8 cellular contexts compared by ENCODE assay signal in the genomic region with DNA sequence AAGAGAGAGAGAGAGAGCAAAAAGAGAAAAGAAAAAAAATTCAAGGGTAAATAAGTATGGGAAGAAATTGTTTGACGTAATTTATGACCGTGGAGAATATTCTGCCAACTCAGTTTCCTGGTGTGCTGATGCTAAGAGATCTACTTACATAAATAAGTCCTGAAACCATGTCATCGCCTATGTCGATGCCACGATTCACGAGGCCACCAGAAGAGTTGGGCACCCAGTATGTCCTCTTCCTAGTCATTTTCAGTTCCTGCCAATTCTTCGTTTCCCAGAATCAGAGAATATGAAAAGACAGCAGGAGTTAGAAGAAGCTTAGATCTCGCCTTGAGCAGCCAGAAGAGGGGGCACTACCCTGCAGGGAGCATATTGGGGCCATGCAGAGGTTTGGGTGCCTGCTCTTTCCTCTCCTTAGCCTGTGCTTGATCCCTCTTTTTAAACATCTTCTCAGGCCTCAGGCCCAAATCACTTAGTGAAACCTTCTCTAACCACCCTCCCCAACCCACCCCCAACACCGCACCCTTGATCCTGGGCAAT. TPM values are rescaled to one million over a fixed set of nuclear protein-coding genes. Genes with fewer than 3 reads are reported as not detected.
DNase-seq lines count a peak whose midpoint lies in the region; ATAC-seq and TF ChIP-seq lines count a peak whose summit lies in the region.

No MANE protein-coding gene starts in this region.

- H3K36me3 Mint-ChIP-seq in activated T-helper 1 cell treated with anti-CD3 and anti-CD28 coated beads, Interleukin-12 subunit alpha, Interleukin-12 subunit beta, Interleukin-2, Interleukin-4 antibody, amounts not matched to agents 30 ng/mL and 10 ng/mL and 1 ng/mL, durations not matched to agents 14 hours and 24 hours and 36 hours (ENCODE audit: low read depth): no peaks in the 10 kb centered on the region

- no peak overlapping the region for H3K4me2 ChIP-seq in DND-41 (ENCODE audit: insufficient read depth, low read length)

- no peak overlapping the region for H3K9ac ChIP-seq in DND-41 (ENCODE audit: low read depth, low read length)

- H3K9me3 Mint-ChIP-seq in activated T-helper 1 cell treated with anti-CD3 and anti-CD28 coated beads, Interleukin-12 subunit alpha, Interleukin-12 subunit beta, Interleukin-2, Interleukin-4 antibody, amounts not matched to agents 30 ng/mL and 10 ng/mL and 1 ng/mL, durations not matched to agents 14 hours and 24 hours and 36 hours: no peaks in the 10 kb centered on the region

- no peaks in the 10 kb centered on the region for H3K4me1 ChIP-seq in DND-41 (ENCODE audit: insufficient read depth, low read length)
- no peaks in the 10 kb centered on the region for H3K4me1 ChIP-seq in tibial artery

- H2AFZ ChIP-seq in DND-41 (ENCODE audit: low read depth, low read length): no peak overlapping the region

- H3K9me3 ChIP-seq in DND-41 (ENCODE audit: insufficient read depth, low read length, severe bottlenecking) (no peaks in the 10 kb centered on the region), tibial artery (no peaks in the 10 kb centered on the region)

- intact Hi-C loops in activated T-helper 1 cell treated with anti-CD3 and anti-CD28 coated beads, Interleukin-12 subunit alpha, Interleukin-12 subunit beta, Interleukin-2, Interleukin-4 antibody, amounts not matched to agents 30 ng/mL and 10 ng/mL and 1 ng/mL, durations not matched to agents 14 hours and 24 hours and 36 hours (cut with micrococcal nuclease): loop anchor here (1.0 to 5.0 kb wide), 7 partner anchors 13 to 1419 kb away; a partner anchor contains a TSS
- intact Hi-C loops in tibial artery (cut with DNase I; ENCODE audit: low total_unique reads): loop anchor here (10.0 kb wide), 1 partner anchor 393 kb away; no protein-coding TSS in a partner anchor

- peak overlapping the region; percentile 7 for H3K27ac Mint-ChIP-seq in activated T-helper 1 cell treated with anti-CD3 and anti-CD28 coated beads, Interleukin-12 subunit alpha, Interleukin-12 subunit beta, Interleukin-2, Interleukin-4 antibody, amounts not matched to agents 30 ng/mL and 10 ng/mL and 1 ng/mL, durations not matched to agents 14 hours and 24 hours and 36 hours

- peak; percentile 56 for TF ChIP-seq CTCF in DND-41 (IDR thresholded peaks at IDR 0.05; ENCODE audit: borderline replicate concordance, extremely low read depth, low read length, poor library complexity, severe bottlenecking)
- TF ChIP-seq CTCF in tibial artery (IDR thresholded peaks at IDR 0.05): peak; percentile 14 to 22

- H3K27me3 ChIP-seq in DND-41 (ENCODE audit: insufficient read depth, low read length, poor library complexity): no peaks in the 10 kb centered on the region
- no peaks in the 10 kb centered on the region for H3K27me3 ChIP-seq in tibial artery

- ATAC-seq in DND-41 (ENCODE audit: insufficient read depth, low read depth): peak; percentile 64; the same call in 2 of the 3 replicates
- ATAC-seq in GM21423 (IDR thresholded peaks at IDR 0.05; ENCODE audit: unreplicated experiment): peak; percentile 68

- peak; percentile 32 for DNase-seq in DND-41
- peak; percentile 53 for DNase-seq in MV-4-11 (lab: John Stamatoyannopoulos, UW)
- DNase-seq in activated T-helper 1 cell treated with anti-CD3 and anti-CD28 coated beads, Interleukin-12 subunit alpha, Interleukin-12 subunit beta, Interleukin-2, Interleukin-4 antibody, amounts not matched to agents 30 ng/mL and 10 ng/mL and 1 ng/mL, durations not matched to agents 14 hours and 24 hours and 36 hours (ENCODE audit: low spot score): peak; percentile 28
- peak; percentile 61 for DNase-seq in iPS-NIHi11 (ENCODE audit: low spot score)
- no peak for DNase-seq in tibial artery
- DNase-seq in NCI-H510A treated with DMSO at 0.1 percent for 48 hours (lab: John Stamatoyannopoulos, UW): no peak
- no peak for DNase-seq in NCI-H2196 (lab: John Stamatoyannopoulos, UW; ENCODE audit: unreplicated experiment)

- no peak overlapping the region for H3K4me3 Mint-ChIP-seq in activated T-helper 1 cell treated with anti-CD3 and anti-CD28 coated beads, Interleukin-12 subunit alpha, Interleukin-12 subunit beta, Interleukin-2, Interleukin-4 antibody, amounts not matched to agents 30 ng/mL and 10 ng/mL and 1 ng/mL, durations not matched to agents 14 hours and 24 hours and 36 hours

- H3K4me1 Mint-ChIP-seq in activated T-helper 1 cell treated with anti-CD3 and anti-CD28 coated beads, Interleukin-12 subunit alpha, Interleukin-12 subunit beta, Interleukin-2, Interleukin-4 antibody, amounts not matched to agents 30 ng/mL and 10 ng/mL and 1 ng/mL, durations not matched to agents 14 hours and 24 hours and 36 hours (ENCODE audit: low read depth): peaks cover 25% of the 10 kb centered on the region

- no peaks in the 10 kb centered on the region for H3K36me3 ChIP-seq in DND-41 (ENCODE audit: insufficient read depth, low read length)
- H3K36me3 ChIP-seq in tibial artery: no peaks in the 10 kb centered on the region

- H3K27ac ChIP-seq in DND-41 (ENCODE audit: low read length) (no peak overlapping the region), tibial artery (no peak overlapping the region)

- H3K79me2 ChIP-seq in DND-41 (ENCODE audit: insufficient read depth, low read length): no peaks in the 10 kb centered on the region

- H4K20me1 ChIP-seq in DND-41 (ENCODE audit: insufficient read depth, low read length): no peaks in the 10 kb centered on the region

- H3K4me3 ChIP-seq in DND-41 (ENCODE audit: low read depth in 1 of 2, low read length in 2 of 2): no peak overlapping the region
- no peak overlapping the region for H3K4me3 ChIP-seq in tibial artery

- peaks cover 14% of the 10 kb centered on the region for H3K27me3 Mint-ChIP-seq in activated T-helper 1 cell treated with anti-CD3 and anti-CD28 coated beads, Interleukin-12 subunit alpha, Interleukin-12 subunit beta, Interleukin-2, Interleukin-4 antibody, amounts not matched to agents 30 ng/mL and 10 ng/mL and 1 ng/mL, durations not matched to agents 14 hours and 24 hours and 36 hours (ENCODE audit: insufficient read depth)

RNA-seq across cellular contexts. Expression of a gene that starts 12.4 kb away (rescaled TPM):
- 52.2 and 55.7 TPM in 2 replicates for total RNA-seq in activated T-helper 1 cell treated with anti-CD3 and anti-CD28 coated beads, Interleukin-12 subunit alpha, Interleukin-12 subunit beta, Interleukin-2, Interleukin-4 antibody, amounts not matched to agents 30 ng/mL and 10 ng/mL and 1 ng/mL, durations not matched to agents 14 hours and 24 hours and 36 hours

RNA-seq across cellular contexts. Expression of a gene that starts 15.6 kb away (rescaled TPM):
- total RNA-seq in activated T-helper 1 cell treated with anti-CD3 and anti-CD28 coated beads, Interleukin-12 subunit alpha, Interleukin-12 subunit beta, Interleukin-2, Interleukin-4 antibody, amounts not matched to agents 30 ng/mL and 10 ng/mL and 1 ng/mL, durations not matched to agents 14 hours and 24 hours and 36 hours: not detected in 2 replicates

Comparison
In these comparisons a context has a peak if more than half of its experiments do, and no peak if none do; other contexts are left out.
1. DNase-seq: peak in DND-41 (single experiment), MV-4-11 (single experiment), activated T-helper 1 cell treated with anti-CD3 and anti-CD28 coated beads, Interleukin-12 subunit alpha, Interleukin-12 subunit beta, Interleukin-2, Interleukin-4 antibody, amounts not matched to agents 30 ng/mL and 10 ng/mL and 1 ng/mL, durations not matched to agents 14 hours and 24 hours and 36 hours (single experiment) and iPS-NIHi11 (single experiment); none in tibial artery (0 of 2), NCI-H510A treated with DMSO at 0.1 percent for 48 hours (single experiment) and NCI-H2196 (single experiment).